ENCODE assay signal across 8 cellular contexts in genomic region chr1:1232224-1232800, GRCh38. TPM values are rescaled to one million over a fixed set of nuclear protein-coding genes. Genes with fewer than 3 reads are reported as not detected.
DNase-seq lines count a peak whose midpoint lies in the region; ATAC-seq and TF ChIP-seq lines count a peak whose summit lies in the region.

Gene B3GALT6 (plus strand): TSS chr1:1232237. CDS start chr1:1232279, 42 bp downstream.

- H3K9me3 ChIP-seq in AG04450 (ENCODE audit: control insufficient read depth, insufficient read depth, low read length), result peaks cover 21% of the 10 kb centered on the region
- no peaks in the 10 kb centered on the region for H3K9me3 ChIP-seq in spleen

- H3K4me3 Mint-ChIP-seq in activated T-helper 17 cell treated with anti-CD3 and anti-CD28 coated beads, Interleukin-2, amount 50 U/mL, for 72 hours, result peak within 1 kb of the TSS; percentile 96

- H3K36me3 Mint-ChIP-seq in activated T-helper 17 cell treated with anti-CD3 and anti-CD28 coated beads, Interleukin-2, amount 50 U/mL, for 72 hours (ENCODE audit: low read depth), result peaks cover 47% of the 10 kb centered on the region

- H3K4me3 ChIP-seq in AG04450 (ENCODE audit: low read depth, low read length) (peak within 1 kb of the TSS; percentile 91), iPS-11a (ENCODE audit: low read depth, low read length) (peak within 1 kb of the TSS; percentile 80), spleen (peak within 1 kb of the TSS; percentile 90 to 100 (median 96))

- peak in 1 of 3 donors; percentile 3 for TF ChIP-seq POLR2A in spleen (IDR thresholded peaks at IDR 0.05)

- H3K4me1 ChIP-seq in spleen, result peaks cover 13 to 76% (median 53%) of the 10 kb centered on the region in 6 donors

- H3K27ac Mint-ChIP-seq in activated T-helper 17 cell treated with anti-CD3 and anti-CD28 coated beads, Interleukin-2, amount 50 U/mL, for 72 hours, result peak within 1 kb of the TSS; percentile 95

- H3K36me3 ChIP-seq in spleen, result peaks cover 0 to 57% (median 32%) of the 10 kb centered on the region in 6 donors

- POLR2A ChIA-PET in AG04450 (lab: Yijun Ruan, JAX), result no interaction called here

- H3K27me3 ChIP-seq in AG04450 (ENCODE audit: control insufficient read depth, insufficient read depth, low read length) (no peaks in the 10 kb centered on the region), spleen (replicated peaks in 1 of 7) (peaks cover 0 to 11% (median 2%) of the 10 kb centered on the region in 7 donors)

- peaks cover 19% of the 10 kb centered on the region for H3K4me1 Mint-ChIP-seq in activated T-helper 17 cell treated with anti-CD3 and anti-CD28 coated beads, Interleukin-2, amount 50 U/mL, for 72 hours

- no peak for ATAC-seq in activated T-helper 17 cell treated with anti-CD3 and anti-CD28 coated beads, Interleukin-2, amount 50 U/mL, for 72 hours (replicated peaks)
- ATAC-seq in HG03108 (IDR thresholded peaks at IDR 0.05; ENCODE audit: unreplicated experiment), result no peak

- TF ChIP-seq CTCF in AG04450 (IDR thresholded peaks at IDR 0.05; ENCODE audit: low read depth, low read length), result no peak
- TF ChIP-seq CTCF in spleen (IDR thresholded peaks at IDR 0.05 in 8 of 11, conservative IDR thresholded peaks at IDR 0.05 in 3 of 11), result no peak

- CTCF ChIA-PET in AG04450 (lab: Charles Lee), result interaction anchor here (0.6 kb wide), 1 partner anchor 70 kb away, joined by 3 read pairs; no protein-coding TSS in a partner anchor

- peak within 1 kb of the TSS; percentile 78 for H3K27ac ChIP-seq in AG04450 (ENCODE audit: low read depth, low read length)
- H3K27ac ChIP-seq in spleen, result peak within 1 kb of the TSS; percentile 91 to 98 (median 94)

- H3K27me3 Mint-ChIP-seq in activated T-helper 17 cell treated with anti-CD3 and anti-CD28 coated beads, Interleukin-2, amount 50 U/mL, for 72 hours, result no peaks in the 10 kb centered on the region

- no peak for DNase-seq in AG04450 (ENCODE audit: low read depth, low spot score)
- DNase-seq in H4 (ENCODE audit: low spot score), result no peak
- DNase-seq in spleen, result no peak
- DNase-seq in NOMO-1 treated with DMSO at 0.1 percent for 48 hours (lab: John Stamatoyannopoulos, UW; ENCODE audit: unreplicated experiment), result no peak
- no peak for DNase-seq in DMS153 treated with DMSO at 0.1 percent for 48 hours (lab: John Stamatoyannopoulos, UW; ENCODE audit: unreplicated experiment)

- WGBS in spleen, 5 donors, result 0 to 68% (median 9%) methylated on average over 1 to 99 of the region's 99 CpGs

- H3K9me3 Mint-ChIP-seq in activated T-helper 17 cell treated with anti-CD3 and anti-CD28 coated beads, Interleukin-2, amount 50 U/mL, for 72 hours, result no peaks in the 10 kb centered on the region

- intact Hi-C loops in spleen (cut with DNase I; ENCODE audit: low total_unique reads), result no loop called here

RNA-seq across cellular contexts. Expression of gene B3GALT6, which starts in this region (rescaled TPM):
- polyA plus RNA-seq in AG04450 (2011; rRNA removed) (15.2 and 15.7 TPM in 2 replicates), spleen (10 to 100 TPM in 2 of 3 donors, 1 to 10 TPM in 1; 7.9 to 16.6 (median 12.1) TPM)
- polyA minus RNA-seq in AG04450 (2011; rRNA and poly(A)+ RNA removed), result 7.1 TPM in 2 replicates
- total RNA-seq in H4 (2014; rRNA removed; shearing (Covaris generic)), result 20.5 and 29.6 TPM in 2 replicates
- total RNA-seq in activated T-helper 17 cell treated with anti-CD3 and anti-CD28 coated beads, Interleukin-2, amount 50 U/mL, for 72 hours, result 10 to 100 TPM; 10.9 to 16.7 TPM
- 10 to 100 TPM; 13.2 to 25.1 (median 19.3) TPM for total RNA-seq in spleen
